13 cellular contexts compared by ENCODE assay signal in genomic region chr1:242455052-242455361, GRCh38.
DNase-seq lines count a peak whose midpoint lies in the region; ATAC-seq and TF ChIP-seq lines count a peak whose summit lies in the region.
"Had no signal": no experiment of that assay in that cellular context is flagged by ENCODE, and none has a peak within 500 bp of the region (broad histone marks: within the 10 kb centered on the region; RNA-seq: fewer than 3 reads in every experiment).

No MANE protein-coding gene starts in this region.

- H3K36me3 Mint-ChIP-seq in type B pancreatic cell, result no peaks in the 10 kb centered on the region
- H3K36me3 Mint-ChIP-seq in neural progenitor cell, result no peaks in the 10 kb centered on the region
- H3K36me3 Mint-ChIP-seq: IgD-negative memory B cell had no signal

- CTCF ChIA-PET in Panc1 (lab: Charles Lee), result no interaction called here

- TF ChIP-seq CTCF in Panc1 (IDR thresholded peaks at IDR 0.05) (peak; percentile 63), type B pancreatic cell (conservative IDR thresholded peaks at IDR 0.05) (peak; percentile 6), neural progenitor cell (IDR thresholded peaks at IDR 0.05) (no peak)

- POLR2A ChIA-PET in Panc1 (lab: Charles Lee), result no interaction called here

- ATAC-seq in GM18511 (IDR thresholded peaks at IDR 0.05; ENCODE audit: unreplicated experiment) (peak; percentile 7), HG03378 (IDR thresholded peaks at IDR 0.05; ENCODE audit: unreplicated experiment) (peak; percentile 23), Panc1 (no peak; the same call in 1 of the 2 replicates)

- H3K27me3 Mint-ChIP-seq in type B pancreatic cell, result peaks cover 4% of the 10 kb centered on the region
- no peaks in the 10 kb centered on the region for H3K27me3 Mint-ChIP-seq in neural progenitor cell (ENCODE audit: insufficient read depth, low read depth)

- no TSS peak for BruUV-seq in Panc1 (replicated peaks; lab: Mats Ljungman, UMichigan)

- no peaks in the 10 kb centered on the region for H3K79me2 ChIP-seq in neural progenitor cell (ENCODE audit: low read depth)

- no peak overlapping the region for H3K4me3 Mint-ChIP-seq in type B pancreatic cell
- H3K4me3 Mint-ChIP-seq in neural progenitor cell, result no peak overlapping the region
- H3K4me3 Mint-ChIP-seq: IgD-negative memory B cell had no signal

- no peaks in the 10 kb centered on the region for H3K27me3 ChIP-seq in Panc1 (ENCODE audit: control insufficient read depth, insufficient read depth, low read length)
- no peaks in the 10 kb centered on the region for H3K27me3 ChIP-seq in neural progenitor cell

- H3K4me2 ChIP-seq in neural progenitor cell, result no peak overlapping the region

- H3K9me3 Mint-ChIP-seq in type B pancreatic cell, result no peaks in the 10 kb centered on the region
- H3K9me3 Mint-ChIP-seq in neural progenitor cell, result no peaks in the 10 kb centered on the region
- H3K9me3 Mint-ChIP-seq: IgD-negative memory B cell had no signal

- H3F3A ChIP-seq in neural progenitor cell (ENCODE audit: low read depth), result no peaks in the 10 kb centered on the region

- H3K9ac ChIP-seq in neural progenitor cell, result no peak overlapping the region

- no peak overlapping the region for H3K27ac ChIP-seq in Panc1 (ENCODE audit: low read length)
- H3K27ac ChIP-seq in neural progenitor cell, result no peak overlapping the region

- no peak overlapping the region for H3K27ac Mint-ChIP-seq in type B pancreatic cell
- no peak overlapping the region for H3K27ac Mint-ChIP-seq in neural progenitor cell

- H3K4me3 ChIP-seq in Panc1 (ENCODE audit: low read depth in 2 of 2, low read length in 2 of 2) (no peak overlapping the region), neural progenitor cell (no peak overlapping the region)

- no peaks in the 10 kb centered on the region for H3K9me3 ChIP-seq in Panc1 (ENCODE audit: control insufficient read depth, insufficient read depth, low read depth, low read length)
- H3K9me3 ChIP-seq in neural progenitor cell (ENCODE audit: low read depth), result no peaks in the 10 kb centered on the region

- no peaks in the 10 kb centered on the region for H3K4me1 ChIP-seq in Panc1 (ENCODE audit: control insufficient read depth, insufficient read depth, low read length)
- peaks cover under 1% of the 10 kb centered on the region for H3K4me1 ChIP-seq in neural progenitor cell

- intact Hi-C loops in Panc1 (cut with micrococcal nuclease; ENCODE audit: unreplicated experiment), result loop anchor here (10.0 kb wide), 1 partner anchor 430 kb away; no protein-coding TSS in a partner anchor

- no peaks in the 10 kb centered on the region for H3K36me3 ChIP-seq in Panc1 (ENCODE audit: control insufficient read depth, insufficient read depth, low read length)
- H3K36me3 ChIP-seq in neural progenitor cell, result no peaks in the 10 kb centered on the region

- H2AFZ ChIP-seq in neural progenitor cell (replicated peaks), result no peak overlapping the region

- in situ Hi-C loops in Panc1 (cut with HindIII; ENCODE audit: low pct_unique_long_range_greater_than_20kb, low sequenced_read_pairs), result no loop called here

- DNase-seq in Panc1 (ENCODE audit: low read depth, low spot score) (no peak), type B pancreatic cell (ENCODE audit: extremely low spot score, unreplicated experiment) (no peak), HUDEP-2 (lab: John Stamatoyannopoulos, UW; ENCODE audit: unreplicated experiment in 76 of 76) (no peak), neural progenitor cell (ENCODE audit: low spot score) (no peak), NAMALWA (ENCODE audit: low spot score) (no peak)
- DNase-seq: DND-41; NCI-H1417 treated with DMSO at 0.1 percent for 48 hours; NK-92 treated with Interleukin-12 subunit alpha and Interleukin-12 subunit beta, amount 100 ng/mL, for 24 hours; T-helper 1 cell; T1000 had no signal

- H4K20me1 ChIP-seq in neural progenitor cell (ENCODE audit: low read depth), result no peaks in the 10 kb centered on the region

- H3K4me1 Mint-ChIP-seq in type B pancreatic cell (ENCODE audit: unreplicated experiment) (peaks cover 23% of the 10 kb centered on the region), neural progenitor cell (no peaks in the 10 kb centered on the region)
